ENCODE assay signal across 38 cellular contexts in the genomic region with DNA sequence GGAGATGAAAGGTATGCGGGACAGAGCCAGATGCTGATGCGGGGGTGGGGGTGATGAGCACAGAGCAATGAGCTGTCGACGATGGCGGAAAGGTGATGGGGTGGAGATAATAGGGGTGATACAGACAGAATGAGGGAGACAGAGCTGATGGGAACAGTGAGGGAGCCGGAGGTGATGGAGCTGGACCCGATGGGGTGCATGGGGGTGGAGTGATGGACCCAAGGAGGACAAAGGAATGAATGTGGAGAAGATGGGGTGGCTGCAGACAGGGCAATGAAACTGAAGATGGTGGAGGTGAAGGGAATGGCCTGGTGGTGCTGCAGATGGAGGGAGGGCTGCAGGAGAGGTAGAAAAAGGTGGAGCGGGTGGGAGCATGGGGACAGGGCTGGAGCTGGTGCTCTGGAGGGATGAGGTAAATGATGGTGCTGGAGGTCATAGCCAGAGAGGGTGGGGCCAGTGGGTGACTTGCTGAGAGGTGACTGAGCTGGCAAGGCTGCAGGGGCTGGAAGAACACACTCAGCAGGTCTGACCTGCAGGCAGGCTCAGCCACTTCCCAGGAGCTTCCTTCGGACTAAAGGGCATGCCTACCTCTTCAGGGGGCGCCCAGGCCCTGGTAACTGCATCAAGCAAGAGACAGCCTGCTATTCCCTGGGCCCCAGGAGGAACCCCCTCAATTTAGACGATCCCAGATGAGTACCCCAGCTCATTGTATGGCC. TPM values are rescaled to one million over a fixed set of nuclear protein-coding genes. Genes with fewer than 3 reads are reported as not detected.
"Had no signal": no experiment of that assay in that cellular context is flagged by ENCODE, and none has a peak within 500 bp of the region (broad histone marks: within the 10 kb centered on the region; RNA-seq: fewer than 3 reads in every experiment).

No MANE protein-coding gene starts in this region.

- H3K27ac ChIP-seq: ascending aorta, cardiac muscle cell, coronary artery, dorsolateral prefrontal cortex, gastroesophageal sphincter, pancreas, psoas muscle, uterus, WERI-Rb-1 had no signal

- H3K36me3 ChIP-seq: ascending aorta, cardiac muscle cell, gastroesophageal sphincter, pancreas, uterus, WERI-Rb-1 had no signal

- ATAC-seq: gastroesophageal sphincter; left cardiac atrium; left ventricle myocardium superior; pancreas; psoas muscle; stimulated activated memory B cell treated with anti-CD40 and anti-IgM and Interleukin-4, amounts not matched to agents 10 μg/mL and 1 μg/mL and 100 μg/mL, for 72 hours; stimulated activated naive CD8-positive, alpha-beta T cell treated with anti-CD3 and anti-CD28 coated beads, Interleukin-15, amount 100 ng/mL, for 72 hours had no signal

- H3K27me3 ChIP-seq: ascending aorta, pancreas, uterus had no signal

- H3K4me2 ChIP-seq: smooth muscle cell had no signal

- H3K4me3 ChIP-seq: ascending aorta, cardiac muscle cell, coronary artery, gastroesophageal sphincter, pancreas, psoas muscle, smooth muscle cell, uterus had no signal

- H3K4me1 ChIP-seq: pancreas, uterus had no signal

- H3K9me3 ChIP-seq: ascending aorta, gastroesophageal sphincter, pancreas, psoas muscle, uterus had no signal

- DNase-seq: activated CD4-positive, alpha-beta memory T cell treated with anti-CD3 and anti-CD28 coated beads for 36 hours; activated CD4-positive, alpha-beta T cell treated with anti-CD3 and anti-CD28 coated beads, Interleukin-2, amount 10 ng/mL, durations not matched to agents 24 days and 14 days; activated CD4-positive, CD25-positive, alpha-beta regulatory T cell treated with anti-CD3 and anti-CD28 coated beads, Interleukin-2, amount 50 U/mL, for 72 hours; activated CD8-positive, alpha-beta memory T cell treated with anti-CD3 and anti-CD28 coated beads, Interleukin-2, amount 50 U/mL, for 4 hours; activated gamma-delta T cell; activated naive CD4-positive, alpha-beta T cell treated with anti-CD3 and anti-CD28 coated beads, Interleukin-2, amount 10 ng/mL, durations not matched to agents 7 days and 5 days; activated naive CD8-positive, alpha-beta T cell treated with anti-CD3 and anti-CD28 coated beads, Interleukin-2, amount 10 ng/mL, durations not matched to agents 7 days and 5 days; activated T-cell treated with anti-CD3 and anti-CD28 coated beads, Interleukin-2, amount 50 U/mL, for 1 hour; cerebellar nuclear complex; effector memory CD4-positive, alpha-beta T cell; erythroblast; head of caudate nucleus; hippocampal formation; left cardiac atrium; left ventricle myocardium superior; mammary epithelial cell; stimulated activated CD4-positive, alpha-beta T cell treated with anti-CD3 and anti-CD28 coated beads, Interleukin-1b, Interleukin-23, amount 100 ng/mL, for 48 hours; stimulated activated CD4-positive, alpha-beta T cell treated with anti-CD3 and anti-CD28 coated beads, Interleukin-4, amount 100 ng/mL, for 4 hours; stimulated activated CD8-positive, alpha-beta memory T cell treated with anti-CD3 and anti-CD28 coated beads, Interleukin-4, amount 100 ng/mL, for 48 hours; stimulated activated naive CD8-positive, alpha-beta T cell treated with anti-CD3 and anti-CD28 coated beads, Interleukin-15, amount 100 ng/mL, for 72 hours; substantia nigra; uterus; WERI-Rb-1 had no signal

RNA-seq across cellular contexts. Expression of a gene that starts 6.0 kb away (rescaled TPM):
- total RNA-seq: activated CD4-positive, alpha-beta memory T cell treated with anti-CD3 and anti-CD28 coated beads for 36 hours; activated CD4-positive, alpha-beta T cell treated with anti-CD3 and anti-CD28 coated beads, Interleukin-2, amount 10 ng/mL, durations not matched to agents 24 days and 14 days; activated CD8-positive, alpha-beta memory T cell treated with anti-CD3 and anti-CD28 coated beads for 36 hours; activated naive CD8-positive, alpha-beta T cell treated with anti-CD3 and anti-CD28 coated beads, Interleukin-2, amount 10 ng/mL, durations not matched to agents 7 days and 5 days; activated T-helper 1 cell treated with anti-CD3 and anti-CD28 coated beads, Interleukin-12 subunit alpha, Interleukin-12 subunit beta, Interleukin-2, Interleukin-4 antibody, amounts not matched to agents 30 ng/mL and 10 ng/mL and 1 ng/mL, durations not matched to agents 14 hours and 24 hours and 36 hours had no signal
- polyA plus RNA-seq: fibroblast of lung, keratinocyte, mammary epithelial cell had no signal

RNA-seq across cellular contexts. Expression of a gene that starts 18.9 kb away (rescaled TPM):
- total RNA-seq: activated CD4-positive, alpha-beta memory T cell treated with anti-CD3 and anti-CD28 coated beads for 36 hours; activated CD4-positive, alpha-beta T cell treated with anti-CD3 and anti-CD28 coated beads, Interleukin-2, amount 10 ng/mL, durations not matched to agents 24 days and 14 days; activated CD8-positive, alpha-beta memory T cell treated with anti-CD3 and anti-CD28 coated beads for 36 hours; activated naive CD8-positive, alpha-beta T cell treated with anti-CD3 and anti-CD28 coated beads, Interleukin-2, amount 10 ng/mL, durations not matched to agents 7 days and 5 days; activated T-helper 1 cell treated with anti-CD3 and anti-CD28 coated beads, Interleukin-12 subunit alpha, Interleukin-12 subunit beta, Interleukin-2, Interleukin-4 antibody, amounts not matched to agents 30 ng/mL and 10 ng/mL and 1 ng/mL, durations not matched to agents 14 hours and 24 hours and 36 hours; fibroblast of lung; fibroblast of villous mesenchyme had no signal
- polyA plus RNA-seq: keratinocyte, mammary epithelial cell had no signal

RNA-seq across cellular contexts. Expression of a gene that starts 19.0 kb away (rescaled TPM):
- total RNA-seq: activated CD4-positive, alpha-beta memory T cell treated with anti-CD3 and anti-CD28 coated beads for 36 hours; activated CD4-positive, alpha-beta T cell treated with anti-CD3 and anti-CD28 coated beads, Interleukin-2, amount 10 ng/mL, durations not matched to agents 24 days and 14 days; activated CD8-positive, alpha-beta memory T cell treated with anti-CD3 and anti-CD28 coated beads for 36 hours; activated naive CD8-positive, alpha-beta T cell treated with anti-CD3 and anti-CD28 coated beads, Interleukin-2, amount 10 ng/mL, durations not matched to agents 7 days and 5 days; activated T-helper 1 cell treated with anti-CD3 and anti-CD28 coated beads, Interleukin-12 subunit alpha, Interleukin-12 subunit beta, Interleukin-2, Interleukin-4 antibody, amounts not matched to agents 30 ng/mL and 10 ng/mL and 1 ng/mL, durations not matched to agents 14 hours and 24 hours and 36 hours; ascending aorta; fibroblast of lung; fibroblast of villous mesenchyme; left ventricle myocardium superior; psoas muscle; smooth muscle cell had no signal
- polyA plus RNA-seq: keratinocyte had no signal

RNA-seq across cellular contexts. Expression of a gene that starts 32.2 kb away (rescaled TPM):
- total RNA-seq: ascending aorta, mucosa of gallbladder had no signal
- polyA plus RNA-seq: cardiac muscle cell, fibroblast of lung had no signal
